Comparison of ENCODE assay signal across 6 cellular contexts in the genomic region with DNA sequence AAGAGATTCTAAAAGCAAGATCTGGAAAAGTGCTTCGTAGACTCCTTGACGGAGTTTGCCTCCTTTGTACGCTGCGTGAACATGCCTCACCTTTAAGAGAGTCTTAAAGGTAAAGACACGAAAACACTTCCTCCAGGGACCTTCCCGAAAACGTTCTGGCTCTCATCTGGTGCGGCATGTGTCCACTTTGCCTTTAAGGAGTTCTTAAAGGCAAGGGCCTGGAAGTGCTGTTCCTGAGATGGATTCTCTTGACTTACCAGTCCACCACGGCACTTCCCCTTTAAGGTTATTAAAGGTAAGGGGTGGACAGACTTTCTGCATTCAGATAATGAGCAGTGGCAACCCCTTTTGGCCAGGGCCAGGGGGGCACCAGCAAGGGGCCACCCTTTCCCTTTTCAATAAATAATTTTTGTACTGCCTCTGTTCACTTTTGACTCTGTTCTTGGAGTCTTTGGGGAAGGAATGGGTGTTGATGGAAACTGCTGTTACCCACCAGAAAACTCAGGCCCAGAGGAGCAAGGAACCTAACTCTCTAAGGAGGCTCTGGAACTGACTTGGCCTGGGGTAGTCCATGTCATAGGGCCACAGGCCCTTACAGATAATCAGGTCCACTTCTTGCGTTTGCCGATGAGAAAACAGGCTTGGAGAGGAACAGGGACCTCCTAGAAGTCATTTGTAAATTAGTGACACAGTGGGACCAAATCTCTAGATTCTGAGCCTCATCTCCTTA. TPM values are rescaled to one million over a fixed set of nuclear protein-coding genes. Genes with fewer than 3 reads are reported as not detected.
A peak's percentile ranks its signal among the peaks of the same experiment; 100 is the strongest.
DNase-seq lines count a peak whose midpoint lies in the region; ATAC-seq, FAIRE-seq and TF ChIP-seq lines count a peak whose summit lies in the region.

No MANE protein-coding gene starts in this region.

- no peak overlapping the region for H3K4ac ChIP-seq in H1 (replicated peaks; ENCODE audit: insufficient read length, low read depth, low read length)

- 0 out of 2 replicates have a peak overlapping the region, but pooled peaks have one; percentile 37 for H2BK15ac ChIP-seq in H1 (ENCODE audit: low read length)

- TF ChIP-seq POLR2A in Peyer's patch (IDR thresholded peaks at IDR 0.05): peak in 1 of 2 donors; percentile 18
- peak in 1 of 2 experiments; percentile 15; a peak in 1 of 3 replicates for TF ChIP-seq POLR2A in H1 (IDR thresholded peaks at IDR 0.05; ENCODE audit: control extremely low read depth in 1 of 2, low read depth in 2 of 2, low read length in 2 of 2)

- peak overlapping the region; percentile 16 for H4K91ac ChIP-seq in H1 (replicated peaks; ENCODE audit: insufficient read length, low read length)

- peaks cover 14% of the 10 kb centered on the region for H3K23me2 ChIP-seq in H1 (ENCODE audit: low read depth, low read length)

- H2BK120ac ChIP-seq in H1 (replicated peaks; ENCODE audit: low read depth, low read length): peak overlapping the region; percentile 21

- peak overlapping the region; percentile 94 for H3K4me3 Mint-ChIP-seq in osteocyte (ENCODE audit: unreplicated experiment)

- peak in 1 of 2 experiments; percentile 11; a peak in 1 of 4 replicates for TF ChIP-seq RAD21 in H1 (IDR thresholded peaks at IDR 0.05 in 1 of 2, conservative IDR thresholded peaks at IDR 0.05 in 1 of 2; ENCODE audit: low read depth in 2 of 2, low read length in 2 of 2)

- peak overlapping the region; percentile 86 for H3K4me2 ChIP-seq in H1 (ENCODE audit: insufficient read depth in 1 of 2, low read depth in 2 of 2, low read length in 2 of 2)

- no peak overlapping the region for H3K23ac ChIP-seq in H1 (ENCODE audit: insufficient read length)

- peak overlapping the region; percentile 71 for H3K56ac ChIP-seq in H1 (replicated peaks; ENCODE audit: insufficient read length, low read depth, low read length)

- peak overlapping the region; percentile 7; the same call in 1 of the 2 replicates for H2AK5ac ChIP-seq in H1 (ENCODE audit: low read depth, low read length)

- peak overlapping the region; percentile 55 to 63 (median 59) for H3K4me3 ChIP-seq in Peyer's patch
- peak overlapping the region; percentile 57 to 83 (median 65) for H3K4me3 ChIP-seq in H1 (ENCODE audit: extremely low read depth in 1 of 4, insufficient read depth in 2 of 4, low read depth in 3 of 4, low read length in 4 of 4)

- H2BK5ac ChIP-seq in H1 (ENCODE audit: low read depth, low read length): peak overlapping the region; percentile 81; the same call in 1 of the 2 replicates

- H3K36me3 Mint-ChIP-seq in osteocyte (ENCODE audit: unreplicated experiment): peaks cover 2% of the 10 kb centered on the region

- peak overlapping the region; percentile 91 for H3K27ac Mint-ChIP-seq in osteocyte (ENCODE audit: unreplicated experiment)

- TF ChIP-seq CTCF in Peyer's patch (IDR thresholded peaks at IDR 0.05): no peak
- TF ChIP-seq CTCF in H1 (IDR thresholded peaks at IDR 0.05; ENCODE audit: control extremely low read depth in 1 of 3, insufficient read depth in 1 of 3, low read depth in 1 of 3, low read length in 3 of 3): no peak
- no peak for TF ChIP-seq CTCF in osteocyte (IDR thresholded peaks at IDR 0.05)

- H3K27me3 ChIP-seq in Peyer's patch (no peaks in the 10 kb centered on the region), H1 (replicated peaks in 1 of 4; ENCODE audit: control insufficient read depth in 3 of 4, extremely low read depth in 1 of 4, insufficient read depth in 3 of 4, low read length in 3 of 4) (peaks cover 0 to 17% (median 11%) of the 10 kb centered on the region in 4 experiments; a peak in 6 of 7 replicates)

- peaks cover 3% of the 10 kb centered on the region; the same call in 1 of the 2 replicates for H3K79me1 ChIP-seq in H1 (ENCODE audit: low read depth, low read length)

- H2AFZ ChIP-seq in H1 (ENCODE audit: low read length): no peak overlapping the region

- peak overlapping the region; percentile 2; the same call in 1 of the 2 replicates for H2BK12ac ChIP-seq in H1 (ENCODE audit: low read depth, low read length)

- no peak overlapping the region for H3K14ac ChIP-seq in H1 (ENCODE audit: insufficient read length)

- DNase-seq in GM18507 (ENCODE audit: extremely low spot score, insufficient read length, low read depth) (no peak), Peyer's patch (peak; percentile 60 to 87 (median 64)), H1 (ENCODE audit: low read depth in 1 of 2, low spot score in 2 of 2) (no peak), osteocyte (ENCODE audit: extremely low spot score, unreplicated experiment) (no peak)
- no peak for DNase-seq in NK-92 treated with Interleukin-12 subunit alpha and Interleukin-12 subunit beta, amount 100 ng/mL, for 24 hours (lab: John Stamatoyannopoulos, UW)

- no peaks in the 10 kb centered on the region for H3K9me3 Mint-ChIP-seq in osteocyte (ENCODE audit: unreplicated experiment)

- POLR2A ChIA-PET in H1 (lab: Charles Lee; ENCODE audit: partially characterized antibody): interaction anchor here (0.5 to 7.2 kb wide), 9 partner anchors 9 to 145 kb away, joined by 3 to 54 read pairs (median 4); partner anchors contain the start of genes LRP10, MRPL52 and PRMT5

- WGBS in H1 (ENCODE audit: extremely low coverage in 1 of 2, insufficient coverage in 1 of 2, insufficient read length in 1 of 2, insufficient replicate concordance in 2 of 2, low coverage in 1 of 2, low lambda C conversion rate in 2 of 2, missing lambda C conversion rate in 1 of 2), 2 experiments: 19% methylated on average over 11 of the region's 11 CpGs; no CpG with 5 or more reads in 1 of the 2 experiments

- H3K9me3 ChIP-seq in Peyer's patch: no peaks in the 10 kb centered on the region
- H3K9me3 ChIP-seq in H1 (ENCODE audit: insufficient read depth in 2 of 2, low read depth in 1 of 2, low read length in 1 of 2): no peaks in the 10 kb centered on the region

- peak; percentile 47 for ATAC-seq in HG03175 (IDR thresholded peaks at IDR 0.05; ENCODE audit: unreplicated experiment)

- H3K4me1 ChIP-seq in Peyer's patch: peaks cover 0 to 45% (median 4%) of the 10 kb centered on the region in 4 donors
- H3K4me1 ChIP-seq in H1 (replicated peaks in 1 of 4; ENCODE audit: control insufficient read depth in 3 of 4, insufficient read depth in 4 of 4, low read length in 3 of 4): peaks cover 7 to 17% (median 12%) of the 10 kb centered on the region in 4 experiments

- peak; percentile 76 for FAIRE-seq in GM18507 (lab: Jason Lieb, UNC)
- peak; percentile 72 for FAIRE-seq in H1 (lab: Jason Lieb, UNC)

- H4K5ac ChIP-seq in H1 (ENCODE audit: insufficient read length, low read depth, low read length): peak overlapping the region; percentile 28

- H3K18ac ChIP-seq in H1 (ENCODE audit: extremely low read depth, low read length): no peak overlapping the region

- no peaks in the 10 kb centered on the region for H3K79me2 ChIP-seq in H1 (ENCODE audit: control insufficient read depth in 1 of 2, insufficient read depth in 2 of 2, low read length in 2 of 2)

- no peaks in the 10 kb centered on the region for H4K20me1 ChIP-seq in H1 (replicated peaks in 1 of 2; ENCODE audit: control insufficient read depth in 1 of 2, insufficient read depth in 2 of 2, low read length in 2 of 2)

- TF ChIP-seq EP300 in H1 (IDR thresholded peaks at IDR 0.05; ENCODE audit: borderline replicate concordance in 1 of 2, low read depth in 2 of 2, low read length in 2 of 2): no peak

- CTCF ChIA-PET in H1 (lab: Charles Lee; ENCODE audit: partially characterized antibody): interaction anchor here (0.9 to 56.0 kb wide), 7 partner anchors 9 to 68 kb away, joined by 3 to 1562 read pairs (median 12); partner anchors contain the start of genes LRP10, MMP14, MRPL52 and SLC7A7

- H4K8ac ChIP-seq in H1 (ENCODE audit: extremely low read depth, insufficient read depth, low read length): no peak overlapping the region

- H2BK20ac ChIP-seq in H1 (ENCODE audit: low read length): no peak overlapping the region

- H3K36me3 ChIP-seq in Peyer's patch: no peaks in the 10 kb centered on the region
- no peaks in the 10 kb centered on the region for H3K36me3 ChIP-seq in H1 (ENCODE audit: control insufficient read depth in 2 of 4, insufficient read depth in 4 of 4, low read length in 3 of 4)

- H3K27me3 Mint-ChIP-seq in osteocyte (ENCODE audit: unreplicated experiment): no peaks in the 10 kb centered on the region

- peak overlapping the region; percentile 69 to 86 (median 74) for H3K27ac ChIP-seq in Peyer's patch
- H3K27ac ChIP-seq in H1 (ENCODE audit: low read depth, low read length): peak overlapping the region; percentile 25; the same call in 1 of the 2 replicates

- peak overlapping the region in 3 of 4 experiments; percentile 35 to 74 (median 36); a peak in 5 of 7 replicates for H3K9ac ChIP-seq in H1 (replicated peaks in 1 of 4; ENCODE audit: extremely low read depth in 1 of 4, low read depth in 3 of 4, low read length in 3 of 4)

- H3K4me1 Mint-ChIP-seq in osteocyte (ENCODE audit: unreplicated experiment): peaks cover 15% of the 10 kb centered on the region

RNA-seq across cellular contexts. Expression of gene REM2, which starts 4.4 kb away (rescaled TPM):
- 1 to 10 TPM in 3 of 4 donors, under 1 TPM in 1; 0.57 to 2.1 (median 1.4) TPM for total RNA-seq in Peyer's patch
- 1.1 and 1.3 TPM in 2 replicates for total RNA-seq in H1 (2021; fragmentation: NEBNext Ultra II Directional; extraction: Animal tissue kit (Norgen Biotek cat#: 25700))
- 0.78 and 1.00 TPM in 2 replicates for polyA plus RNA-seq in H1 (2011; rRNA removed)
- 1.4 TPM for polyA plus RNA-seq in H1 (2011; cell fraction: cytosol; rRNA removed)
- polyA plus RNA-seq in H1 (2011; cell fraction: nucleus; rRNA removed): 2.2 TPM
- 0.96 to 1.6 TPM (median 1.2 TPM) in 4 replicates for polyA plus RNA-seq in H1 (2012, experiment 1 of 2)
- polyA plus RNA-seq in H1 (2012, experiment 2 of 2): 1.3 TPM
- polyA plus RNA-seq in H1 (2013, experiment 1 of 2): 1.5 TPM
- polyA plus RNA-seq in H1 (2013, experiment 2 of 2): 1.4 TPM
- polyA minus RNA-seq in H1 (2011; rRNA and poly(A)+ RNA removed): 0.34 and 0.73 TPM in 2 replicates
- polyA minus RNA-seq in H1 (2011; cell fraction: cytosol; rRNA and poly(A)+ RNA removed): not detected
- 1.8 TPM for polyA minus RNA-seq in H1 (2011; cell fraction: nucleus; rRNA and poly(A)+ RNA removed)
- 0.18 and 0.35 TPM in 2 replicates for total RNA-seq in osteocyte

RNA-seq across cellular contexts. Expression of gene LRP10, which starts 15.9 kb away (rescaled TPM):
- total RNA-seq in Peyer's patch (100 to 1,000 TPM in 3 of 4 donors, 10 to 100 TPM in 1; 69.3 to 250 (median 221) TPM), osteocyte (171 and 182 TPM in 2 replicates)
- 15.6 and 15.7 TPM in 2 replicates for total RNA-seq in H1 (2021; fragmentation: NEBNext Ultra II Directional; extraction: Animal tissue kit (Norgen Biotek cat#: 25700))
- polyA plus RNA-seq in H1 (2011; rRNA removed): 12.4 and 22.8 TPM in 2 replicates
- 10.6 TPM for polyA plus RNA-seq in H1 (2011; cell fraction: cytosol; rRNA removed)
- 21.0 TPM for polyA plus RNA-seq in H1 (2011; cell fraction: nucleus; rRNA removed)
- 10.6 to 17.3 TPM (median 14.7 TPM) in 4 replicates for polyA plus RNA-seq in H1 (2012, experiment 1 of 2)
- 13.0 TPM for polyA plus RNA-seq in H1 (2012, experiment 2 of 2)
- 15.4 TPM for polyA plus RNA-seq in H1 (2013, experiment 1 of 2)
- 15.6 TPM for polyA plus RNA-seq in H1 (2013, experiment 2 of 2)
- 21.1 and 22.8 TPM in 2 replicates for polyA minus RNA-seq in H1 (2011; rRNA and poly(A)+ RNA removed)
- polyA minus RNA-seq in H1 (2011; cell fraction: cytosol; rRNA and poly(A)+ RNA removed): 13.1 TPM
- 11.9 TPM for polyA minus RNA-seq in H1 (2011; cell fraction: nucleus; rRNA and poly(A)+ RNA removed)

RNA-seq across cellular contexts. Expression of gene RBM23, which starts 31.5 kb away (rescaled TPM):
- total RNA-seq in Peyer's patch (100 to 1,000 TPM in 2 of 4 donors, 10 to 100 TPM in 2; 84.4 to 155 (median 116) TPM), osteocyte (89.4 and 93.3 TPM in 2 replicates)
- 43.1 and 43.3 TPM in 2 replicates for total RNA-seq in H1 (2021; fragmentation: NEBNext Ultra II Directional; extraction: Animal tissue kit (Norgen Biotek cat#: 25700))
- 41.2 and 68.9 TPM in 2 replicates for polyA plus RNA-seq in H1 (2011; rRNA removed)
- polyA plus RNA-seq in H1 (2011; cell fraction: cytosol; rRNA removed): 53.5 TPM
- polyA plus RNA-seq in H1 (2011; cell fraction: nucleus; rRNA removed): 49.5 TPM
- polyA plus RNA-seq in H1 (2012, experiment 1 of 2): 32.4 to 44.1 TPM (median 38.9 TPM) in 4 replicates
- 17.9 TPM for polyA plus RNA-seq in H1 (2012, experiment 2 of 2)
- polyA plus RNA-seq in H1 (2013, experiment 1 of 2): 33.8 TPM
- 33.5 TPM for polyA plus RNA-seq in H1 (2013, experiment 2 of 2)
- polyA minus RNA-seq in H1 (2011; rRNA and poly(A)+ RNA removed): 47.4 and 52.2 TPM in 2 replicates
- polyA minus RNA-seq in H1 (2011; cell fraction: cytosol; rRNA and poly(A)+ RNA removed): 29.7 TPM
- polyA minus RNA-seq in H1 (2011; cell fraction: nucleus; rRNA and poly(A)+ RNA removed): 40.3 TPM

RNA-seq across cellular contexts. Expression of gene PRMT5, which starts 41.8 kb away (rescaled TPM):
- total RNA-seq in Peyer's patch: 10 to 100 TPM; 20.5 to 41.3 (median 26.6) TPM
- total RNA-seq in H1 (2021; fragmentation: NEBNext Ultra II Directional; extraction: Animal tissue kit (Norgen Biotek cat#: 25700)): 159 and 171 TPM in 2 replicates
- 329 and 402 TPM in 2 replicates for polyA plus RNA-seq in H1 (2011; rRNA removed)
- 274 TPM for polyA plus RNA-seq in H1 (2011; cell fraction: cytosol; rRNA removed)
- 275 TPM for polyA plus RNA-seq in H1 (2011; cell fraction: nucleus; rRNA removed)
- 145 to 187 TPM (median 170 TPM) in 4 replicates for polyA plus RNA-seq in H1 (2012, experiment 1 of 2)
- polyA plus RNA-seq in H1 (2012, experiment 2 of 2): 336 TPM
- 113 TPM for polyA plus RNA-seq in H1 (2013, experiment 1 of 2)
- polyA plus RNA-seq in H1 (2013, experiment 2 of 2): 99.5 TPM
- polyA minus RNA-seq in H1 (2011; rRNA and poly(A)+ RNA removed): 439 and 469 TPM in 2 replicates
- polyA minus RNA-seq in H1 (2011; cell fraction: cytosol; rRNA and poly(A)+ RNA removed): 207 TPM
- 156 TPM for polyA minus RNA-seq in H1 (2011; cell fraction: nucleus; rRNA and poly(A)+ RNA removed)
- total RNA-seq in osteocyte: 58.4 and 68.4 TPM in 2 replicates

RNA-seq across cellular contexts. Expression of gene MMP14, which starts 51.0 kb away (rescaled TPM):
- total RNA-seq in Peyer's patch (100 to 1,000 TPM in 1 of 4 donors, 10 to 100 TPM in 3; 63.0 to 116 (median 82.9) TPM), osteocyte (490 and 518 TPM in 2 replicates)
- total RNA-seq in H1 (2021; fragmentation: NEBNext Ultra II Directional; extraction: Animal tissue kit (Norgen Biotek cat#: 25700)): 83.1 and 86.8 TPM in 2 replicates
- 58.2 and 81.6 TPM in 2 replicates for polyA plus RNA-seq in H1 (2011; rRNA removed)
- polyA plus RNA-seq in H1 (2011; cell fraction: cytosol; rRNA removed): 61.6 TPM
- polyA plus RNA-seq in H1 (2011; cell fraction: nucleus; rRNA removed): 147 TPM
- 54.3 to 67.5 TPM (median 63.3 TPM) in 4 replicates for polyA plus RNA-seq in H1 (2012, experiment 1 of 2)
- 60.0 TPM for polyA plus RNA-seq in H1 (2012, experiment 2 of 2)
- polyA plus RNA-seq in H1 (2013, experiment 1 of 2): 277 TPM
- 290 TPM for polyA plus RNA-seq in H1 (2013, experiment 2 of 2)
- polyA minus RNA-seq in H1 (2011; rRNA and poly(A)+ RNA removed): 46.1 and 61.0 TPM in 2 replicates
- polyA minus RNA-seq in H1 (2011; cell fraction: cytosol; rRNA and poly(A)+ RNA removed): 28.2 TPM
- polyA minus RNA-seq in H1 (2011; cell fraction: nucleus; rRNA and poly(A)+ RNA removed): 24.5 TPM

Comparison
In these comparisons a context has a peak if more than half of its experiments do, and no peak if none do; other contexts are left out.
1. DNase-seq: peak in Peyer's patch (3 of 3); none in GM18507 (single experiment), H1 (0 of 2), osteocyte (single experiment) and NK-92 treated with Interleukin-12 subunit alpha and Interleukin-12 subunit beta, amount 100 ng/mL, for 24 hours (single experiment).